In the genomic region with DNA sequence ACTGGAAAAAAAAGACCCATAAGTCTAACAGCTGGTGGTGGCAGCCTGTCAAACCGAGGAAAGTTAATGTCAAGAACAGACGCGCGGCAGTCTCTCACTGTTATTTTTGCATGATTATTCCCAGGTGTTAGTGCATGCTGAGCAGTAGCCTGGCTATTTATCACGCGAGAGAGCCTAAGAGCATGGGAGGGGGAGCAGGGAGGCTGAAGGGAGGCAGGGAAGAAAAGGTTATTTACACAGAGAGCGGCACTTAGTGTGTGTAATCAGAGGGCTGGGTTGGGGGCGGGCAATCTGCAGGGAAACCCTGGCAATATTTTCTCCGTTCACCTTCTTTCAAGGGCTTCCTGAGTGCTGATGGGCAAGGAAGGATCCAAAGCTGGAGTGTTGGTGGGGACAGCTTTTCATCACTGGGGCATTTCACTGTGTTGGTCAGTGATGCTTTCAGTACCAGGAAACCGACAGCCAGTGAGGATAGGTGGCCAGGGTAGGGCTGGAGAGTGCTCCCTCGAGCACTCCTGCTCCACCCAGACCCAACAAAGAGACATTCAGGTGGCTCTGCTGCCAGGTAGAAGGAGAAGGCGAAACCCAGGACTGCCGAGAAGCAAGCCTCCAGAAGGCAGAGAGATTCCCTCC, we compare ENCODE assay signal across 8 cellular contexts. TPM values are rescaled to one million over a fixed set of nuclear protein-coding genes. Genes with fewer than 3 reads are reported as not detected.
A peak's percentile ranks its signal among the peaks of the same experiment; 100 is the strongest.
DNase-seq lines count a peak whose midpoint lies in the region; ATAC-seq, FAIRE-seq and TF ChIP-seq lines count a peak whose summit lies in the region.

No MANE protein-coding gene starts in this region.

- no peak for TF ChIP-seq CTCF in testis (IDR thresholded peaks at IDR 0.05)

- intact Hi-C loops in sciatic nerve (cut with DNase I) (no loop called here), testis (cut with DNase I; ENCODE audit: low total_unique reads) (no loop called here)

- TF ChIP-seq POLR2A in GM12892 (IDR thresholded peaks at IDR 0.05; ENCODE audit: low read depth, low read length), result no peak
- no peak for TF ChIP-seq POLR2A in testis (IDR thresholded peaks at IDR 0.05)

- H3K27me3 ChIP-seq in testis, result no peaks in the 10 kb centered on the region

- peaks cover 3% of the 10 kb centered on the region for H3K4me1 ChIP-seq in testis

- no peak overlapping the region for H3K4me3 ChIP-seq in testis

- DNase-seq in GM12892 (ENCODE audit: insufficient read length), result no peak
- DNase-seq in NCI-H748 (lab: John Stamatoyannopoulos, UW; ENCODE audit: unreplicated experiment), result peak; percentile 98
- DNase-seq in fibroblast of the conjunctiva (ENCODE audit: low read depth), result peak; percentile 39
- no peak for DNase-seq in sciatic nerve (ENCODE audit: low spot score)
- no peak for DNase-seq in testis
- DNase-seq in stimulated activated CD4-positive, alpha-beta T cell treated with anti-CD3 and anti-CD28 coated beads, Interleukin-1b, Interleukin-23, amount 100 ng/mL, for 48 hours, result no peak

- no peaks in the 10 kb centered on the region for H3K9me3 ChIP-seq in testis

- no peaks in the 10 kb centered on the region for H3K36me3 ChIP-seq in testis (ENCODE audit: low read depth, missing control alignments)

- ATAC-seq in sciatic nerve (peak; percentile 69), GM21528 (IDR thresholded peaks at IDR 0.05; ENCODE audit: low FRiP score, unreplicated experiment) (no peak), GM21529 (IDR thresholded peaks at IDR 0.05; ENCODE audit: unreplicated experiment) (no peak)

- H3K27ac ChIP-seq in testis, result no peak overlapping the region

- 50 to 59% methylated on average over 13 of the region's 13 CpGs for WGBS in testis, 2 donors

- FAIRE-seq in GM12892 (lab: Jason Lieb, UNC), result peak; percentile 17

RNA-seq across cellular contexts. Expression of a gene that starts 39.6 kb away (rescaled TPM):
- polyA plus RNA-seq in GM12892 (2012; ENCODE audit: missing spikeins), result 12.9 TPM
- total RNA-seq in sciatic nerve (32.9 TPM), testis (10 to 100 TPM; 42.1 to 42.4 TPM)
- polyA plus RNA-seq in testis (ENCODE audit: insufficient read depth, low read depth, low replicate concordance), result 28.7 TPM

Comparison
In these comparisons a context has a peak if more than half of its experiments do, and no peak if none do; other contexts are left out.
1. DNase-seq: peak in NCI-H748 (single experiment) and fibroblast of the conjunctiva (single experiment); none in GM12892 (single experiment), sciatic nerve (single experiment), testis (single experiment) and stimulated activated CD4-positive, alpha-beta T cell treated with anti-CD3 and anti-CD28 coated beads, Interleukin-1b, Interleukin-23, amount 100 ng/mL, for 48 hours (single experiment).